ENCODE assay signal across 8 cellular contexts in genomic region chr6:43181621-43181941, GRCh38. TPM values are rescaled to one million over a fixed set of nuclear protein-coding genes. Genes with fewer than 3 reads are reported as not detected.
DNase-seq lines count a peak whose midpoint lies in the region; ATAC-seq, FAIRE-seq and TF ChIP-seq lines count a peak whose summit lies in the region.

No MANE protein-coding gene starts in this region.

- H3K36me3 ChIP-seq in right atrium auricular region (peaks cover 53% of the 10 kb centered on the region), brain microvascular endothelial cell (replicated peaks) (peaks cover 26% of the 10 kb centered on the region), vagina (peaks cover 0 to 37% of the 10 kb centered on the region in 2 donors)

- peak overlapping the region; percentile 73 for H3K27ac Mint-ChIP-seq in mesothelial cell of epicardium

- ATAC-seq in left cardiac atrium (no peak), GM19023 (IDR thresholded peaks at IDR 0.05; ENCODE audit: unreplicated experiment) (no peak)

- H3K9me3 Mint-ChIP-seq in mesothelial cell of epicardium, result no peaks in the 10 kb centered on the region

- H3K4me1 Mint-ChIP-seq in mesothelial cell of epicardium, result peaks cover 27% of the 10 kb centered on the region

- H3K4me1 ChIP-seq in right atrium auricular region (peaks cover 0 to 17% of the 10 kb centered on the region in 2 donors), vagina (peaks cover 24% of the 10 kb centered on the region)

- peaks cover 11% of the 10 kb centered on the region for H3K36me3 Mint-ChIP-seq in mesothelial cell of epicardium

- H3K4me3 Mint-ChIP-seq in mesothelial cell of epicardium, result peak overlapping the region; percentile 86

- H3K4me3 ChIP-seq in right atrium auricular region, result peak overlapping the region; percentile 63 to 86
- H3K4me3 ChIP-seq in brain microvascular endothelial cell (ENCODE audit: low read depth, low read length), result peak overlapping the region; percentile 58
- peak overlapping the region; percentile 76 to 91 for H3K4me3 ChIP-seq in vagina

- no peak for TF ChIP-seq POLR2A in vagina (IDR thresholded peaks at IDR 0.05)
- TF ChIP-seq POLR2A in GM12892 (IDR thresholded peaks at IDR 0.05; ENCODE audit: low read depth, low read length), result no peak; the same call in 1 of the 2 replicates

- H3K27ac ChIP-seq in right atrium auricular region (peak overlapping the region; percentile 67 to 79), brain microvascular endothelial cell (peak overlapping the region; percentile 14), vagina (peak overlapping the region; percentile 75)

- H3K27me3 ChIP-seq in right atrium auricular region (no peaks in the 10 kb centered on the region), brain microvascular endothelial cell (replicated peaks) (no peaks in the 10 kb centered on the region), vagina (no peaks in the 10 kb centered on the region)

- in situ Hi-C loops in brain microvascular endothelial cell (cut with HindIII; ENCODE audit: low pct_ligation_motif_present, low sequenced_read_pairs), result no loop called here

- TF ChIP-seq CTCF in right atrium auricular region (IDR thresholded peaks at IDR 0.05) (no peak), brain microvascular endothelial cell (IDR thresholded peaks at IDR 0.05; ENCODE audit: low read depth, low read length, missing control alignments) (no peak), mesothelial cell of epicardium (IDR thresholded peaks at IDR 0.05; ENCODE audit: unreplicated experiment) (no peak), vagina (IDR thresholded peaks at IDR 0.05) (no peak)

- DNase-seq in right atrium auricular region (ENCODE audit: low spot score), result no peak
- DNase-seq in left cardiac atrium, result no peak
- DNase-seq in brain microvascular endothelial cell, result no peak
- DNase-seq in mesothelial cell of epicardium (ENCODE audit: low spot score in 2 of 2, unreplicated experiment in 2 of 2), result no peak
- no peak for DNase-seq in vagina (ENCODE audit: extremely low spot score in 2 of 2)
- DNase-seq in hypothalamus (lab: John Stamatoyannopoulos, UW), result no peak
- DNase-seq in GM12892 (ENCODE audit: insufficient read length), result no peak

- H3K9me3 ChIP-seq in right atrium auricular region (no peaks in the 10 kb centered on the region), vagina (no peaks in the 10 kb centered on the region)

- intact Hi-C loops in left cardiac atrium (cut with DNase I), result no loop called here
- intact Hi-C loops in vagina (cut with DNase I), result no loop called here

- no peak for FAIRE-seq in GM12892 (lab: Jason Lieb, UNC)

- H3K27me3 Mint-ChIP-seq in mesothelial cell of epicardium (ENCODE audit: low read depth), result no peaks in the 10 kb centered on the region

RNA-seq across cellular contexts. Expression of gene CUL9, which starts 0.4 kb away (rescaled TPM):
- 10 to 100 TPM; 11.0 to 16.8 TPM for total RNA-seq in right atrium auricular region
- total RNA-seq in left cardiac atrium, result 10 to 100 TPM; 14.6 to 17.4 TPM
- total RNA-seq in mesothelial cell of epicardium, result 65.5 to 72.1 TPM (median 71.6 TPM) in 3 replicates
- total RNA-seq in vagina, result 49.1 TPM
- polyA plus RNA-seq in GM12892 (2012; ENCODE audit: missing spikeins), result 29.6 TPM

RNA-seq across cellular contexts. Expression of gene SRF, which starts 10.5 kb away (rescaled TPM):
- total RNA-seq in right atrium auricular region (100 to 1,000 TPM in 1 of 2 donors, 10 to 100 TPM in 1; 59.4 to 116 TPM), left cardiac atrium (10 to 100 TPM; 68.0 to 92.0 TPM), mesothelial cell of epicardium (52.0 to 52.8 TPM (median 52.2 TPM) in 3 replicates), vagina (28.2 TPM)
- polyA plus RNA-seq in GM12892 (2012; ENCODE audit: missing spikeins), result 19.6 TPM

RNA-seq across cellular contexts. Expression of gene DNPH1, which starts 47.7 kb away (rescaled TPM):
- total RNA-seq in right atrium auricular region, result 10 to 100 TPM; 38.4 to 63.9 TPM
- 10 to 100 TPM; 22.7 to 35.4 TPM for total RNA-seq in left cardiac atrium
- total RNA-seq in mesothelial cell of epicardium, result 49.0 to 52.3 TPM (median 49.4 TPM) in 3 replicates
- 61.9 TPM for total RNA-seq in vagina
- polyA plus RNA-seq in GM12892 (2012; ENCODE audit: missing spikeins), result 56.6 TPM

Comparison
In these comparisons a context has a peak if more than half of its experiments do, and no peak if none do; other contexts are left out.
1. H3K27ac ChIP-seq: peak in every context shown above with its lines; median percentile 75 in vagina; 73 in right atrium auricular region; 14 in brain microvascular endothelial cell.